Comparison of ENCODE assay signal across 9 cellular contexts in the genomic region with DNA sequence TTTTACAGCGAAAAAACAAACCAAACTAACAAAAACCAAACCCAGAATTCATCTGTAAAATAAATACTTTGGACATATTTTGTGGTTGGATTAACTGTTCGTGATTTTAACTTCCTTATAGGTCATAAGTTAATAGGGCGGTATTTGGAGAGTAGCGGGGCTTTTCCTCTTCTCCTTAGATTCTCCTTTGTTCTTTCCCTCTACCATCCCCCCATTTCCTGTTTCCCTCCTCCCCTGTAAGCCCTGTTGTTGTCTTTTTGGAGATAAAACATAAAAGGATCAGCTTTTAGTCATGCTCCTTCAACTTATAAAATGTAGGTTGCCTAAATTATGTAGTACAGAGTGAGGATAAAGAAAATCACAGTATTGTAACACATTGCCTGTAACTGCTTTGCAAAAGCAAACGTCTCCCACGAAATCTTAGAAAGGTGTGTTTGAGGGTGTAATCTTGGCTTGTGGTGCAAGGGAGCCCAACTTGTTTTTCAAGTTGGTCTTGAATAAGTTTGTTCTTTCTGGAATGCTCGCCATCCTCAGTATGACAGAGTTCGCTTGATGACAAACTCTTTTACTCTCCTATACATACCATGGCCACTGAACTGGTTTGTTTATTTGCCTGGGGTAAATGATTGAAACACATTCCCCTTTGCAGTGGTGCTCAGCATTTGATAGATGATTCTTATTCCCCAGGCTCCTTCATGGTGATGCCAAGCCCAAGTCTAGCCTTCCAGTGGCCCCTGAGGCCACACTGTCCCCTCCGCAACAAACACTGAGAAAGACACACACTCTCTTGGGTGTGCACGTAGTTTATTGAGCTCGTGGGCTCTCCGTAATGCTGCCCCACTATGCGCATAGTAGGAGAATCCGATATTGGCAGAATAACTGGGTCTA. TPM values are rescaled to one million over a fixed set of nuclear protein-coding genes. Genes with fewer than 3 reads are reported as not detected.
DNase-seq lines count a peak whose midpoint lies in the region; TF ChIP-seq lines count a peak whose summit lies in the region.
"Had no signal": no experiment of that assay in that cellular context is flagged by ENCODE, and none has a peak within 500 bp of the region (broad histone marks: within the 10 kb centered on the region; RNA-seq: fewer than 3 reads in every experiment).

No MANE protein-coding gene starts in this region.

- intact Hi-C loops in lower leg skin (cut with DNase I; ENCODE audit: low total_unique reads): no loop called here

- peak; percentile 65 for DNase-seq in A172 (ENCODE audit: low spot score)
- DNase-seq in brain microvascular endothelial cell: peak; percentile 58
- peak; percentile 44 to 77 for DNase-seq in lower leg skin (ENCODE audit: low spot score in 2 of 2)
- no peak for DNase-seq in NCI-H1930 (lab: John Stamatoyannopoulos, UW)
- DNase-seq in NCI-H2171 treated with DMSO at 0.1 percent for 48 hours (lab: John Stamatoyannopoulos, UW): no peak
- DNase-seq in activated CD4-positive, CD25-positive, alpha-beta regulatory T cell treated with anti-CD3 and anti-CD28 coated beads, Interleukin-2, amount 50 U/mL, for 72 hours: no peak
- no peak for DNase-seq in HAP-1 (ENCODE audit: low spot score in 2 of 2)
- DNase-seq: activated gamma-delta T cell treated with Interleukin-2 at 50 U/mL for 16 hours had no signal

- H3K4me1 ChIP-seq in HUES64 (ENCODE audit: insufficient read depth, low read length): peaks cover 71% of the 10 kb centered on the region
- peaks cover 22% of the 10 kb centered on the region for H3K4me1 ChIP-seq in HAP-1

- H3K9ac ChIP-seq in HUES64 (ENCODE audit: low read depth, low read length): peak overlapping the region; percentile 69

- H3K27me3 ChIP-seq in HUES64 (ENCODE audit: insufficient read depth, low read length) (no peaks in the 10 kb centered on the region), brain microvascular endothelial cell (replicated peaks) (no peaks in the 10 kb centered on the region), HAP-1 (ENCODE audit: low read depth) (no peaks in the 10 kb centered on the region)

- H3K36me3 ChIP-seq in HUES64 (ENCODE audit: insufficient read depth, low read length) (no peaks in the 10 kb centered on the region), brain microvascular endothelial cell (replicated peaks) (no peaks in the 10 kb centered on the region), HAP-1 (replicated peaks) (no peaks in the 10 kb centered on the region)

- TF ChIP-seq POLR2A in lower leg skin (IDR thresholded peaks at IDR 0.05): no peak

- 58% methylated on average over 8 of the region's 14 CpGs for WGBS in HUES64
- WGBS in lower leg skin, 2 donors: 55 to 57% methylated on average over 14 of the region's 14 CpGs

- no peak for TF ChIP-seq CTCF in brain microvascular endothelial cell (IDR thresholded peaks at IDR 0.05; ENCODE audit: low read depth, low read length, missing control alignments)
- TF ChIP-seq CTCF in lower leg skin (IDR thresholded peaks at IDR 0.05): no peak

- H3K9me3 ChIP-seq in HUES64 (ENCODE audit: insufficient read depth, low read depth, low read length) (no peaks in the 10 kb centered on the region), HAP-1 (no peaks in the 10 kb centered on the region)

- H3K4me3 ChIP-seq in HUES64 (ENCODE audit: low read length) (peak overlapping the region; percentile 36), brain microvascular endothelial cell (ENCODE audit: low read depth, low read length) (no peak overlapping the region), lower leg skin (ENCODE audit: low read depth, poor library complexity, severe bottlenecking) (no peak overlapping the region), HAP-1 (no peak overlapping the region)

- H3K27ac ChIP-seq in HUES64 (ENCODE audit: low read depth, low read length) (peak overlapping the region; percentile 87), brain microvascular endothelial cell (peak overlapping the region; percentile 84)

- in situ Hi-C loops in brain microvascular endothelial cell (cut with HindIII; ENCODE audit: low pct_ligation_motif_present, low sequenced_read_pairs) (no loop called here), HAP-1 (cut with MboI; ENCODE audit: low sequenced_read_pairs) (no loop called here)

RNA-seq across cellular contexts. Expression of gene TEAD1, which starts 49.4 kb away (rescaled TPM):
- 69.5 and 92.5 TPM in 2 replicates for total RNA-seq in A172 (2014; rRNA removed; shearing (Covaris generic))
- 49.4 TPM for polyA plus RNA-seq in HUES64 (2013, experiment 1 of 2)
- polyA plus RNA-seq in HUES64 (2013, experiment 2 of 2): 51.8 TPM
- total RNA-seq in lower leg skin: 10 to 100 TPM; 45.7 to 88.7 (median 71.4) TPM

Comparison
In these comparisons a context has a peak if more than half of its experiments do, and no peak if none do; other contexts are left out.
1. DNase-seq: peak in A172 (single experiment), brain microvascular endothelial cell (single experiment) and lower leg skin (2 of 2); none in NCI-H1930 (0 of 2), NCI-H2171 treated with DMSO at 0.1 percent for 48 hours (single experiment), activated CD4-positive, CD25-positive, alpha-beta regulatory T cell treated with anti-CD3 and anti-CD28 coated beads, Interleukin-2, amount 50 U/mL, for 72 hours (single experiment) and HAP-1 (0 of 2).